ENCODE assay signal across 19 cellular contexts in the genomic region with DNA sequence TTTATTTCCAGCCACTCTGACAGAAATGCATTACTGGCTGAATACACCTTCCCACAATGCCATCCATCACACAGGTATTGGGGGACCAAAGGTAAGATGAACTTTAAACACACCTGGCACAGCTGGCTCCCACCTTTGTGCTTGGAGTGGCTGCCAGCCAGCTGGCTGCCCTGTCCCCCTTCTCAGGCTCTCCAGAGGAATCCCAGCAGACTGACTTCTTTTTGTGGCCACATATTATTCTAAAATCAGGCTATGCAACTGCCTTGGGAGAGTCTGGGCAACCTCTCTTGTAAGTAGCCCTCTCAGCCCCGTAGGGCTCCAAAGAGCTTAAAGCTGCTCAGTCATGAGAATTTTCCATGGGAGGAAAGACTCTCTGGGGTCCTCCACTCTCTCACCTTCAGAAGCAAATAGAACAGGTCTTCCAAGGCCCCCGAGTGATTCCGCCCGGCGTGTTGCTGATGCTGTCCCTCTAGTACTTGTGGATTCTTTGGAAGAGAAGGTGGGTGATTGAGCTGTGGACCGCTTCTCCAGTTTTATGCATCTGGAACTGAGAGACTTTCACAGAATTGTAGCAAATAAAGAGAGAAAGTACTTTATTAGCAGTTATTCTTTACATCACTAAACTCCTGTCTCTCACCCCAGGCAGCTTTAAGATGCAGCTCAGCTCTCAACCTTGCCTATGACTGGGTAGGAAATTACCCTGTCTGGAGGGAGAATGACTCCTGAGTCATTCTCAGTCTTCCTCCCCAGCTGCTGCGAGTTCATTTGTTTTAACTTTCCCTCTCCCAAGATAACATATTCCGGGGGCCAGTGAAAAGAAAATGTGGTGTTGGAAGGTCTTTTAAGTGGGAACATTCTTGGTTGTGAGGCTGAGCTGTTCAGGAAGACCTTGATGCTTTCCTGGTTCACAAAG.
DNase-seq lines count a peak whose midpoint lies in the region; ATAC-seq and TF ChIP-seq lines count a peak whose summit lies in the region.
"Had no signal": no experiment of that assay in that cellular context is flagged by ENCODE, and none has a peak within 500 bp of the region (broad histone marks: within the 10 kb centered on the region; RNA-seq: fewer than 3 reads in every experiment).

No MANE protein-coding gene starts in this region.

- H3K36me3 ChIP-seq in breast epithelium (no peaks in the 10 kb centered on the region), vagina (no peaks in the 10 kb centered on the region), Caco-2 (ENCODE audit: control insufficient read depth, insufficient read depth, low read length) (no peaks in the 10 kb centered on the region)
- H3K36me3 ChIP-seq: ovary, thyroid gland had no signal

- H3K27me3 Mint-ChIP-seq in MCF 10A (ENCODE audit: insufficient read depth, unreplicated experiment) = no peaks in the 10 kb centered on the region
- H3K27me3 Mint-ChIP-seq in Caco-2 (ENCODE audit: insufficient read depth, unreplicated experiment) = no peaks in the 10 kb centered on the region

- peak; percentile 11 for DNase-seq in MCF 10A (ENCODE audit: unreplicated experiment)
- no peak for DNase-seq in breast epithelium (ENCODE audit: low spot score in 2 of 2)
- peak; percentile 75 for DNase-seq in astrocyte of the spinal cord (ENCODE audit: low read depth, low spot score)
- DNase-seq in foreskin keratinocyte = peak in 1 of 2 donors; percentile 34
- DNase-seq in vagina (ENCODE audit: extremely low spot score in 2 of 2) = peak in 1 of 2 donors; percentile 65
- no peak for DNase-seq in RKO (ENCODE audit: low spot score)
- DNase-seq in NCI-H748 treated with DMSO at 0.1 percent for 48 hours (lab: John Stamatoyannopoulos, UW) = no peak
- DNase-seq in Caco-2 = no peak
- DNase-seq: ACHN; activated CD4-positive, CD25-positive, alpha-beta regulatory T cell treated with anti-CD3 and anti-CD28 coated beads, Interleukin-2, amount 50 U/mL, for 72 hours; activated T-cell treated with anti-CD3 and anti-CD28 coated beads, Interleukin-2, amount 50 U/mL, for 4 hours; midbrain; NCI-H1105; NCI-H446 treated with DMSO at 0.1 percent for 48 hours; ovary; T-helper 1 cell; thyroid gland had no signal

- H3K4me1 Mint-ChIP-seq in MCF 10A (ENCODE audit: insufficient read depth, unreplicated experiment) = peaks cover 7% of the 10 kb centered on the region
- H3K4me1 Mint-ChIP-seq in Caco-2 (ENCODE audit: low read depth, unreplicated experiment) = no peaks in the 10 kb centered on the region

- peak; percentile 45 for ATAC-seq in foreskin keratinocyte
- ATAC-seq: activated T-cell treated with anti-CD3 and anti-CD28 coated beads, Interleukin-2, amount 50 U/mL, for 4 hours; Panc1 had no signal

- H3K4me3 ChIP-seq in breast epithelium (no peak overlapping the region), astrocyte of the spinal cord (ENCODE audit: low read depth, low read length) (no peak overlapping the region), vagina (no peak overlapping the region), Caco-2 (ENCODE audit: low read depth, low read length) (no peak overlapping the region)
- H3K4me3 ChIP-seq: ovary, thyroid gland had no signal

- H3K4me1 ChIP-seq in breast epithelium (peaks cover 0 to 3% of the 10 kb centered on the region in 2 donors), foreskin keratinocyte (no peaks in the 10 kb centered on the region), vagina (peaks cover 43% of the 10 kb centered on the region), Caco-2 (peaks cover 12% of the 10 kb centered on the region)

- H3K27ac Mint-ChIP-seq in MCF 10A (ENCODE audit: low read depth, unreplicated experiment) = no peak overlapping the region
- H3K27ac Mint-ChIP-seq in Caco-2 (ENCODE audit: unreplicated experiment) = no peak overlapping the region

- intact Hi-C loops in MCF 10A (cut with micrococcal nuclease) = no loop called here
- intact Hi-C loops in breast epithelium (cut with DNase I; ENCODE audit: low total_unique reads) = no loop called here
- intact Hi-C loops in vagina (cut with DNase I) = no loop called here
- intact Hi-C loops in Caco-2 (cut with micrococcal nuclease; ENCODE audit: unreplicated experiment) = no loop called here

- TF ChIP-seq POLR2A in breast epithelium (IDR thresholded peaks at IDR 0.05) = no peak
- TF ChIP-seq POLR2A in vagina (IDR thresholded peaks at IDR 0.05) = no peak

- CTCF ChIA-PET in MCF 10A (lab: Yijun Ruan, JAX) = interaction anchor here (0.6 to 5.8 kb wide), 19 partner anchors 9 to 572 kb away, joined by 3 to 46 read pairs (median 4); a partner anchor contains a TSS
- CTCF ChIA-PET in Caco-2 (lab: Charles Lee) = interaction anchor here (0.6 to 0.7 kb wide), 2 partner anchors 9 to 558 kb away, joined by 3 to 4 read pairs; no protein-coding TSS in a partner anchor

- peaks cover 2% of the 10 kb centered on the region for H3K9me3 Mint-ChIP-seq in MCF 10A (ENCODE audit: unreplicated experiment)
- peaks cover 19% of the 10 kb centered on the region for H3K9me3 Mint-ChIP-seq in Caco-2 (ENCODE audit: unreplicated experiment)
- H3K9me3 Mint-ChIP-seq: activated T-cell treated with anti-CD3 and anti-CD28 coated beads, Interleukin-2, amount 50 U/mL, for 4 hours had no signal

- BruUV-seq in MCF 10A (replicated peaks; lab: Mats Ljungman, UMichigan) (no TSS peak), Caco-2 (replicated peaks; lab: Mats Ljungman, UMichigan) (no TSS peak)

- no peaks in the 10 kb centered on the region for H3K9me3 ChIP-seq in breast epithelium
- H3K9me3 ChIP-seq in vagina = no peaks in the 10 kb centered on the region
- H3K9me3 ChIP-seq in Caco-2 = no peaks in the 10 kb centered on the region
- H3K9me3 ChIP-seq: ovary, thyroid gland had no signal

- TF ChIP-seq CTCF in MCF 10A (IDR thresholded peaks at IDR 0.05; ENCODE audit: unreplicated experiment) (no peak), breast epithelium (IDR thresholded peaks at IDR 0.05) (no peak), astrocyte of the spinal cord (IDR thresholded peaks at IDR 0.05; ENCODE audit: low read depth, low read length) (no peak), foreskin keratinocyte (conservative IDR thresholded peaks at IDR 0.05) (no peak), vagina (IDR thresholded peaks at IDR 0.05) (no peak), Caco-2 (IDR thresholded peaks at IDR 0.05; ENCODE audit: insufficient read depth in 1 of 2, low read depth in 1 of 2, low read length in 1 of 2, severe bottlenecking in 1 of 2, unreplicated experiment in 1 of 2) (no peak)

- no peaks in the 10 kb centered on the region for H3K36me3 Mint-ChIP-seq in MCF 10A (ENCODE audit: insufficient read depth, unreplicated experiment)
- H3K36me3 Mint-ChIP-seq in Caco-2 (ENCODE audit: insufficient read depth, unreplicated experiment) = peaks cover 7% of the 10 kb centered on the region
- H3K36me3 Mint-ChIP-seq: brain had no signal

- H3K27me3 ChIP-seq in breast epithelium (peaks cover 0 to 21% of the 10 kb centered on the region in 2 donors), foreskin keratinocyte (peaks cover 74% of the 10 kb centered on the region), vagina (no peaks in the 10 kb centered on the region), Caco-2 (replicated peaks; ENCODE audit: control insufficient read depth, insufficient read depth, low read length) (no peaks in the 10 kb centered on the region)
- H3K27me3 ChIP-seq: ovary, thyroid gland had no signal

- POLR2A ChIA-PET in MCF 10A (lab: Yijun Ruan, JAX) = interaction anchor here (0.6 to 1.1 kb wide), 4 partner anchors 131 to 510 kb away, joined by 3 read pairs; a partner anchor contains a TSS
- POLR2A ChIA-PET in Caco-2 (lab: Charles Lee) = no interaction called here

- H3K27ac ChIP-seq in breast epithelium (no peak overlapping the region), foreskin keratinocyte (no peak overlapping the region), vagina (peak overlapping the region; percentile 8)
- H3K27ac ChIP-seq: ovary, thyroid gland had no signal

- in situ Hi-C loops in astrocyte of the spinal cord (cut with HindIII; ENCODE audit: low sequenced_read_pairs) = no loop called here

- H3K4me3 Mint-ChIP-seq in MCF 10A (ENCODE audit: unreplicated experiment) = no peak overlapping the region
- no peak overlapping the region for H3K4me3 Mint-ChIP-seq in Caco-2 (ENCODE audit: unreplicated experiment)
- H3K4me3 Mint-ChIP-seq: activated T-cell treated with anti-CD3 and anti-CD28 coated beads, Interleukin-2, amount 50 U/mL, for 4 hours had no signal

Comparison
In these comparisons a context has a peak if more than half of its experiments do, and no peak if none do; other contexts are left out.
1. DNase-seq: peak in MCF 10A (single experiment) and astrocyte of the spinal cord (single experiment); none in breast epithelium (0 of 2), RKO (single experiment), NCI-H748 treated with DMSO at 0.1 percent for 48 hours (single experiment) and Caco-2 (0 of 2).